1 cellular context compared by ENCODE assay signal in genomic region chr4:83862471-83862870, GRCh38.
A peak's percentile ranks its signal among the peaks of the same experiment; 100 is the strongest.
TF ChIP-seq lines count a peak whose summit lies in the region.

No MANE protein-coding gene starts in this region.

TF ChIP-seq in HepG2, 621 proteins besides CTCF, POLR2A, EP300 and RAD21 (continued from another document and continues in another):
- no peak for TF ChIP-seq E2F5 (CRISPR knock-in tag; conservative IDR thresholded peaks at IDR 0.05)
- no peak for TF ChIP-seq TEAD2 (CRISPR knock-in tag; IDR thresholded peaks at IDR 0.05)
- no peak for TF ChIP-seq LCORL (IDR thresholded peaks at IDR 0.05)
- no peak for TF ChIP-seq LCORL (CRISPR knock-in tag; IDR thresholded peaks at IDR 0.05)
- TF ChIP-seq, protein P1, sequence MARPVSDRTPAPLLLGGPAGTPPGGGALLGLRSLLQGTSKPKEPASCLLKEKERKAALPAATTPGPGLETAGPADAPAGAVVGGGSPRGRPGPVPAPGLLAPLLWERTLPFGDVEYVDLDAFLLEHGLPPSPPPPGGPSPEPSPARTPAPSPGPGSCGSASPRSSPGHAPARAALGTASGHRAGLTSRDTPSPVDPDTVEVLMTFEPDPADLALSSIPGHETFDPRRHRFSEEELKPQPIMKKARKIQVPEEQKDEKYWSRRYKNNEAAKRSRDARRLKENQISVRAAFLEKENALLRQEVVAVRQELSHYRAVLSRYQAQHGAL (CRISPR knock-in tag; IDR thresholded peaks at IDR 0.05; ENCODE audit: not compliant biosample characterization), result no peak
- TF ChIP-seq ZIK1 (CRISPR knock-in tag; IDR thresholded peaks at IDR 0.05; ENCODE audit: borderline replicate concordance, low read depth), result no peak
- no peak for TF ChIP-seq ZNF253 (CRISPR knock-in tag; IDR thresholded peaks at IDR 0.05; ENCODE audit: borderline replicate concordance)
- TF ChIP-seq, protein P2, sequence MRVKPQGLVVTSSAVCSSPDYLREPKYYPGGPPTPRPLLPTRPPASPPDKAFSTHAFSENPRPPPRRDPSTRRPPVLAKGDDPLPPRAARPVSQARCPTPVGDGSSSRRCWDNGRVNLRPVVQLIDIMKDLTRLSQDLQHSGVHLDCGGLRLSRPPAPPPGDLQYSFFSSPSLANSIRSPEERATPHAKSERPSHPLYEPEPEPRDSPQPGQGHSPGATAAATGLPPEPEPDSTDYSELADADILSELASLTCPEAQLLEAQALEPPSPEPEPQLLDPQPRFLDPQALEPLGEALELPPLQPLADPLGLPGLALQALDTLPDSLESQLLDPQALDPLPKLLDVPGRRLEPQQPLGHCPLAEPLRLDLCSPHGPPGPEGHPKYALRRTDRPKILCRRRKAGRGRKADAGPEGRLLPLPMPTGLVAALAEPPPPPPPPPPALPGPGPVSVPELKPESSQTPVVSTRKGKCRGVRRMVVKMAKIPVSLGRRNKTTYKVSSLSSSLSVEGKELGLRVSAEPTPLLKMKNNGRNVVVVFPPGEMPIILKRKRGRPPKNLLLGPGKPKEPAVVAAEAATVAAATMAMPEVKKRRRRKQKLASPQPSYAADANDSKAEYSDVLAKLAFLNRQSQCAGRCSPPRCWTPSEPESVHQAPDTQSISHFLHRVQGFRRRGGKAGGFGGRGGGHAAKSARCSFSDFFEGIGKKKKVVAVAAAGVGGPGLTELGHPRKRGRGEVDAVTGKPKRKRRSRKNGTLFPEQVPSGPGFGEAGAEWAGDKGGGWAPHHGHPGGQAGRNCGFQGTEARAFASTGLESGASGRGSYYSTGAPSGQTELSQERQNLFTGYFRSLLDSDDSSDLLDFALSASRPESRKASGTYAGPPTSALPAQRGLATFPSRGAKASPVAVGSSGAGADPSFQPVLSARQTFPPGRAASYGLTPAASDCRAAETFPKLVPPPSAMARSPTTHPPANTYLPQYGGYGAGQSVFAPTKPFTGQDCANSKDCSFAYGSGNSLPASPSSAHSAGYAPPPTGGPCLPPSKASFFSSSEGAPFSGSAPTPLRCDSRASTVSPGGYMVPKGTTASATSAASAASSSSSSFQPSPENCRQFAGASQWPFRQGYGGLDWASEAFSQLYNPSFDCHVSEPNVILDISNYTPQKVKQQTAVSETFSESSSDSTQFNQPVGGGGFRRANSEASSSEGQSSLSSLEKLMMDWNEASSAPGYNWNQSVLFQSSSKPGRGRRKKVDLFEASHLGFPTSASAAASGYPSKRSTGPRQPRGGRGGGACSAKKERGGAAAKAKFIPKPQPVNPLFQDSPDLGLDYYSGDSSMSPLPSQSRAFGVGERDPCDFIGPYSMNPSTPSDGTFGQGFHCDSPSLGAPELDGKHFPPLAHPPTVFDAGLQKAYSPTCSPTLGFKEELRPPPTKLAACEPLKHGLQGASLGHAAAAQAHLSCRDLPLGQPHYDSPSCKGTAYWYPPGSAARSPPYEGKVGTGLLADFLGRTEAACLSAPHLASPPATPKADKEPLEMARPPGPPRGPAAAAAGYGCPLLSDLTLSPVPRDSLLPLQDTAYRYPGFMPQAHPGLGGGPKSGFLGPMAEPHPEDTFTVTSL (CRISPR knock-in tag; IDR thresholded peaks at IDR 0.05; ENCODE audit: borderline replicate concordance), result 0 out of 2 replicates have a peak, but pooled peaks have one; percentile 29
- no peak for TF ChIP-seq GABPB1 (CRISPR knock-in tag; IDR thresholded peaks at IDR 0.05)
- TF ChIP-seq CBX1 (IDR thresholded peaks at IDR 0.05; ENCODE audit: low read depth), result peak; percentile 49
- 0 out of 4 replicates have a peak, but pooled peaks of 1 of the 2 experiments have one; percentile 20 for TF ChIP-seq NR2F1 (CRISPR knock-in tag; IDR thresholded peaks at IDR 0.05)
- no peak for TF ChIP-seq SOX5 (CRISPR knock-in tag; IDR thresholded peaks at IDR 0.05; ENCODE audit: borderline replicate concordance)
- TF ChIP-seq RBM39 (IDR thresholded peaks at IDR 0.05; ENCODE audit: low read depth, low read length, poor library complexity, severe bottlenecking), result no peak
- no peak for TF ChIP-seq CENPBD1 (CRISPR knock-in tag; IDR thresholded peaks at IDR 0.05; ENCODE audit: borderline replicate concordance, low read depth)
- TF ChIP-seq, protein P3, sequence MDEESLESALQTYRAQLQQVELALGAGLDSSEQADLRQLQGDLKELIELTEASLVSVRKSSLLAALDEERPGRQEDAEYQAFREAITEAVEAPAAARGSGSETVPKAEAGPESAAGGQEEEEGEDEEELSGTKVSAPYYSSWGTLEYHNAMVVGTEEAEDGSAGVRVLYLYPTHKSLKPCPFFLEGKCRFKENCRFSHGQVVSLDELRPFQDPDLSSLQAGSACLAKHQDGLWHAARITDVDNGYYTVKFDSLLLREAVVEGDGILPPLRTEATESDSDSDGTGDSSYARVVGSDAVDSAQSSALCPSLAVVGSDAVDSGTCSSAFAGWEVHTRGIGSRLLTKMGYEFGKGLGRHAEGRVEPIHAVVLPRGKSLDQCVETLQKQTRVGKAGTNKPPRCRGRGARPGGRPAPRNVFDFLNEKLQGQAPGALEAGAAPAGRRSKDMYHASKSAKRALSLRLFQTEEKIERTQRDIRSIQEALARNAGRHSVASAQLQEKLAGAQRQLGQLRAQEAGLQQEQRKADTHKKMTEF (CRISPR knock-in tag; IDR thresholded peaks at IDR 0.05), result 0 out of 2 replicates have a peak, but pooled peaks have one; percentile 16
- TF ChIP-seq, protein P4, sequence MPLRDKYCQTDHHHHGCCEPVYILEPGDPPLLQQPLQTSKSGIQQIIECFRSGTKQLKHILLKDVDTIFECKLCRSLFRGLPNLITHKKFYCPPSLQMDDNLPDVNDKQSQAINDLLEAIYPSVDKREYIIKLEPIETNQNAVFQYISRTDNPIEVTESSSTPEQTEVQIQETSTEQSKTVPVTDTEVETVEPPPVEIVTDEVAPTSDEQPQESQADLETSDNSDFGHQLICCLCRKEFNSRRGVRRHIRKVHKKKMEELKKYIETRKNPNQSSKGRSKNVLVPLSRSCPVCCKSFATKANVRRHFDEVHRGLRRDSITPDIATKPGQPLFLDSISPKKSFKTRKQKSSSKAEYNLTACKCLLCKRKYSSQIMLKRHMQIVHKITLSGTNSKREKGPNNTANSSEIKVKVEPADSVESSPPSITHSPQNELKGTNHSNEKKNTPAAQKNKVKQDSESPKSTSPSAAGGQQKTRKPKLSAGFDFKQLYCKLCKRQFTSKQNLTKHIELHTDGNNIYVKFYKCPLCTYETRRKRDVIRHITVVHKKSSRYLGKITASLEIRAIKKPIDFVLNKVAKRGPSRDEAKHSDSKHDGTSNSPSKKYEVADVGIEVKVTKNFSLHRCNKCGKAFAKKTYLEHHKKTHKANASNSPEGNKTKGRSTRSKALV (CRISPR knock-in tag; IDR thresholded peaks at IDR 0.05), result no peak
- TF ChIP-seq RARA (CRISPR knock-in tag; IDR thresholded peaks at IDR 0.05), result no peak
- TF ChIP-seq, protein P5, sequence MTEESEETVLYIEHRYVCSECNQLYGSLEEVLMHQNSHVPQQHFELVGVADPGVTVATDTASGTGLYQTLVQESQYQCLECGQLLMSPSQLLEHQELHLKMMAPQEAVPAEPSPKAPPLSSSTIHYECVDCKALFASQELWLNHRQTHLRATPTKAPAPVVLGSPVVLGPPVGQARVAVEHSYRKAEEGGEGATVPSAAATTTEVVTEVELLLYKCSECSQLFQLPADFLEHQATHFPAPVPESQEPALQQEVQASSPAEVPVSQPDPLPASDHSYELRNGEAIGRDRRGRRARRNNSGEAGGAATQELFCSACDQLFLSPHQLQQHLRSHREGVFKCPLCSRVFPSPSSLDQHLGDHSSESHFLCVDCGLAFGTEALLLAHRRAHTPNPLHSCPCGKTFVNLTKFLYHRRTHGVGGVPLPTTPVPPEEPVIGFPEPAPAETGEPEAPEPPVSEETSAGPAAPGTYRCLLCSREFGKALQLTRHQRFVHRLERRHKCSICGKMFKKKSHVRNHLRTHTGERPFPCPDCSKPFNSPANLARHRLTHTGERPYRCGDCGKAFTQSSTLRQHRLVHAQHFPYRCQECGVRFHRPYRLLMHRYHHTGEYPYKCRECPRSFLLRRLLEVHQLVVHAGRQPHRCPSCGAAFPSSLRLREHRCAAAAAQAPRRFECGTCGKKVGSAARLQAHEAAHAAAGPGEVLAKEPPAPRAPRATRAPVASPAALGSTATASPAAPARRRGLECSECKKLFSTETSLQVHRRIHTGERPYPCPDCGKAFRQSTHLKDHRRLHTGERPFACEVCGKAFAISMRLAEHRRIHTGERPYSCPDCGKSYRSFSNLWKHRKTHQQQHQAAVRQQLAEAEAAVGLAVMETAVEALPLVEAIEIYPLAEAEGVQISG (CRISPR knock-in tag; IDR thresholded peaks at IDR 0.05), result 0 out of 2 replicates have a peak, but pooled peaks have one; percentile 23
- TF ChIP-seq, protein P6, sequence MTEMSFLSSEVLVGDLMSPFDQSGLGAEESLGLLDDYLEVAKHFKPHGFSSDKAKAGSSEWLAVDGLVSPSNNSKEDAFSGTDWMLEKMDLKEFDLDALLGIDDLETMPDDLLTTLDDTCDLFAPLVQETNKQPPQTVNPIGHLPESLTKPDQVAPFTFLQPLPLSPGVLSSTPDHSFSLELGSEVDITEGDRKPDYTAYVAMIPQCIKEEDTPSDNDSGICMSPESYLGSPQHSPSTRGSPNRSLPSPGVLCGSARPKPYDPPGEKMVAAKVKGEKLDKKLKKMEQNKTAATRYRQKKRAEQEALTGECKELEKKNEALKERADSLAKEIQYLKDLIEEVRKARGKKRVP (CRISPR knock-in tag; IDR thresholded peaks at IDR 0.05), result peak in 1 of 2 experiments; percentile 47; a peak in 1 of 4 replicates
- TF ChIP-seq FUBP1 (CRISPR knock-in tag; IDR thresholded peaks at IDR 0.05; ENCODE audit: borderline replicate concordance), result no peak
- peak; percentile 92 for TF ChIP-seq CEBPG (CRISPR knock-in tag; IDR thresholded peaks at IDR 0.05)
- TF ChIP-seq ARID3A (IDR thresholded peaks at IDR 0.05; ENCODE audit: low read depth, low read length), result peak; percentile 73
- no peak for TF ChIP-seq MTERF4 (CRISPR knock-in tag; IDR thresholded peaks at IDR 0.05)
- TF ChIP-seq ATF2 (CRISPR knock-in tag; IDR thresholded peaks at IDR 0.05), result peak; percentile 51; the same call in 1 of the 2 replicates
- no peak for TF ChIP-seq FOXA1 (IDR thresholded peaks at IDR 0.05)
- TF ChIP-seq FOXA1 (CRISPR knock-in tag; IDR thresholded peaks at IDR 0.05), result 0 out of 2 replicates have a peak, but pooled peaks have one; percentile 6
- TF ChIP-seq ZNF782 (CRISPR knock-in tag; IDR thresholded peaks at IDR 0.05; ENCODE audit: borderline replicate concordance), result no peak
- TF ChIP-seq, protein P7, sequence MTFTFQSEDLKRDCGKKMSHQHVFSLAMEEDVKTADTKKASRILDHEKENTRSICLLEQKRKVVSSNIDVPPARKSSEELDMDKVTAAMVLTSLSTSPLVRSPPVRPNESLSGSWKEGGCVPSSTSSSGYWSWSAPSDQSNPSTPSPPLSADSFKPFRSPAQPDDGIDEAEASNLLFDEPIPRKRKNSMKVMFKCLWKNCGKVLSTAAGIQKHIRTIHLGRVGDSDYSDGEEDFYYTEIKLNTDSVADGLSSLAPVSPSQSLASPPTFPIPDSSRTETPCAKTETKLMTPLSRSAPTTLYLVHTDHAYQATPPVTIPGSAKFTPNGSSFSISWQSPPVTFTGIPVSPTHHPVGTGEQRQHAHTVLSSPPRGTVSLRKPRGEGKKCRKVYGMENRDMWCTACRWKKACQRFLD (CRISPR knock-in tag; IDR thresholded peaks at IDR 0.05; ENCODE audit: borderline replicate concordance), result no peak
- no peak for TF ChIP-seq NBN (conservative IDR thresholded peaks at IDR 0.05)
- TF ChIP-seq GATAD2A (CRISPR knock-in tag; IDR thresholded peaks at IDR 0.05), result peak; percentile 62
- no peak for TF ChIP-seq JUNB (CRISPR knock-in tag; IDR thresholded peaks at IDR 0.05; ENCODE audit: borderline replicate concordance)
- no peak for TF ChIP-seq ZNF891 (CRISPR knock-in tag; IDR thresholded peaks at IDR 0.05)
